16 cellular contexts compared by ENCODE assay signal in the genomic region with DNA sequence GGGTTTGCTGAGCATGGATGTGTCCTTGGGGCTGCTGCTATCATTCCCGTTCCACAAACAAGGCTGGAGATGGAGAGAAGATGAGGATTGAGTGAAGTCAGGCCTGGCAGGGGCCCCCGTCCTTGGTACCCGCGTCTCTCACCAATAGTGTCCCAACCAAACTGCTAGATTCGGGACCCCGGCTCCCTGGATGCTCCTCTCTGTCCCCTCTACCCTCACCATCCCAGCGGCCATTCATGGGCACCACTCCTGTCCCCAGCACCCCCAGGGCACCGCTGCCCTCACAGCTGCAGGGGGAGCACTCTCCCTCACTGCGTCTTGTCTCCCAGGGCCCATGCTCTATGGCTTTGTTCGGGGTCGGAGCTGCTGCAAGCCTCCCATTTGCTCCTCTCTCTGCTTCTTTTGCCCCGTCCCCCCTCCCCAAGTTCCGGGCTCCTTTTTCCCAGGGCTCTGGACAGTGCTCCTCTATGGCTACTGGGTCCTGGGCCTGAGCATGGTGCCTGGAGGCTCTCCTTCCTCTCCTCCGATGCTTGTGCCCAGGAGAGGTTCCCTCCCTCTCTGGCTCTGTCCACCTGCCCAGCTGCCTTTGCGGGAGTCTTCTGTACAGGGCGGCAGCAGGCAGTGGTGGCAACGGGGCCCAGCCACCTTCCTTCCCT.
"Had no signal": no experiment of that assay in that cellular context is flagged by ENCODE, and none has a peak within 500 bp of the region (broad histone marks: within the 10 kb centered on the region; RNA-seq: fewer than 3 reads in every experiment).

No MANE protein-coding gene starts in this region.

- H3K36me3 Mint-ChIP-seq: activated naive CD4-positive, alpha-beta T cell treated with anti-CD3 and anti-CD28 coated beads, Interleukin-2, amount 50 U/mL, for 24 hours had no signal

- H3K4me3 Mint-ChIP-seq: activated naive CD4-positive, alpha-beta T cell treated with anti-CD3 and anti-CD28 coated beads, Interleukin-2, amount 50 U/mL, for 24 hours; activated T-cell treated with anti-CD3 and anti-CD28 coated beads, Interleukin-2, amount 50 U/mL, for 72 hours; stimulated activated naive CD8-positive, alpha-beta T cell treated with anti-CD3 and anti-CD28 coated beads, Interleukin-15, amount 100 ng/mL, for 72 hours had no signal

- H3K27ac ChIP-seq: ascending aorta, psoas muscle, suprapubic skin, transverse colon, vagina had no signal

- H3K4me1 ChIP-seq: ascending aorta, psoas muscle, transverse colon, vagina had no signal

- H3K4me3 ChIP-seq: ascending aorta, psoas muscle, suprapubic skin, transverse colon, vagina had no signal

- H3K27ac Mint-ChIP-seq: activated T-cell treated with anti-CD3 and anti-CD28 coated beads, Interleukin-2, amount 50 U/mL, for 72 hours had no signal

- H3K9me3 Mint-ChIP-seq: activated naive CD4-positive, alpha-beta T cell treated with anti-CD3 and anti-CD28 coated beads, Interleukin-2, amount 50 U/mL, for 24 hours had no signal

- DNase-seq: activated CD4-positive, alpha-beta T cell treated with anti-CD3 and anti-CD28 coated beads, Interleukin-2, amount 50 U/mL, for 4 hours; activated CD4-positive, CD25-positive, alpha-beta regulatory T cell treated with anti-CD3 and anti-CD28 coated beads, Interleukin-2, amount 50 U/mL, for 72 hours; activated effector memory CD4-positive, alpha-beta T cell treated with anti-CD3 and anti-CD28 coated beads, Interleukin-2, amount 50 U/mL, for 16 hours; activated T-cell treated with anti-CD3 and anti-CD28 coated beads, Interleukin-2, amount 50 U/mL, for 72 hours; effector CD4-positive, alpha-beta T cell; left ventricle myocardium superior; psoas muscle; right cardiac atrium; small intestine; stimulated activated CD4-positive, alpha-beta T cell treated with anti-CD3 and anti-CD28 coated beads, Interleukin-4, amount 100 ng/mL, for 1 hour; stimulated activated naive CD8-positive, alpha-beta T cell treated with anti-CD3 and anti-CD28 coated beads, Interleukin-15, amount 100 ng/mL, for 72 hours; transverse colon had no signal

- H3K27me3 ChIP-seq: ascending aorta, vagina had no signal

- H3K36me3 ChIP-seq: ascending aorta, suprapubic skin, transverse colon, vagina had no signal

- H3K9me3 ChIP-seq: ascending aorta, psoas muscle, suprapubic skin, transverse colon, vagina had no signal

- ATAC-seq: activated T-cell treated with anti-CD3 and anti-CD28 coated beads, Interleukin-2, amount 50 U/mL, for 72 hours; left ventricle myocardium superior; psoas muscle; right cardiac atrium; stimulated activated naive CD8-positive, alpha-beta T cell treated with anti-CD3 and anti-CD28 coated beads, Interleukin-15, amount 100 ng/mL, for 72 hours had no signal
